23 cellular contexts compared by ENCODE assay signal in genomic region chr15:39669671-39670070, GRCh38.
A peak's percentile ranks its signal among the peaks of the same experiment; 100 is the strongest.
DNase-seq lines count a peak whose midpoint lies in the region; ATAC-seq, FAIRE-seq and TF ChIP-seq lines count a peak whose summit lies in the region.
"Had no signal": no experiment of that assay in that cellular context is flagged by ENCODE, and none has a peak within 500 bp of the region (broad histone marks: within the 10 kb centered on the region; RNA-seq: fewer than 3 reads in every experiment).

No MANE protein-coding gene starts in this region.

- H3K4me1 Mint-ChIP-seq in nephron = peaks cover 42% of the 10 kb centered on the region
- H3K4me1 Mint-ChIP-seq: B cell, IgD-negative memory B cell had no signal

- no peaks in the 10 kb centered on the region for H3K36me3 Mint-ChIP-seq in nephron (ENCODE audit: low read depth)
- H3K36me3 Mint-ChIP-seq: CD8-positive, alpha-beta T cell; IgD-negative memory B cell had no signal

- TF ChIP-seq EP300 in Ishikawa (IDR thresholded peaks at IDR 0.05; ENCODE audit: borderline replicate concordance) = no peak

- H3K27me3 Mint-ChIP-seq in nephron (ENCODE audit: low read depth) = no peaks in the 10 kb centered on the region

- TF ChIP-seq RAD21 in Ishikawa (IDR thresholded peaks at IDR 0.05; ENCODE audit: low read depth) = no peak

- no peak for FAIRE-seq in frontal cortex (lab: Jason Lieb, UNC)
- FAIRE-seq: GM18507, H54 had no signal

- ATAC-seq in HG02970 (IDR thresholded peaks at IDR 0.05; ENCODE audit: low FRiP score, unreplicated experiment) = no peak
- ATAC-seq: CD8-positive, alpha-beta T cell; Panc1 had no signal

- H3K27ac Mint-ChIP-seq in nephron = peak overlapping the region; percentile 7 to 84 (median 11)
- H3K27ac Mint-ChIP-seq: B cell; CD8-positive, alpha-beta T cell; IgD-negative memory B cell; T-helper 1 cell treated with Interleukin-12 subunit alpha and Interleukin-12 subunit beta and Interleukin-4 antibody, amounts not matched to agents 30 μg/mL and 1 μg/mL, for 36 hours had no signal

- H3K9me3 Mint-ChIP-seq in nephron = no peaks in the 10 kb centered on the region
- H3K9me3 Mint-ChIP-seq: CD8-positive, alpha-beta T cell; IgD-negative memory B cell; T-helper 1 cell treated with Interleukin-12 subunit alpha and Interleukin-12 subunit beta and Interleukin-4 antibody, amounts not matched to agents 30 μg/mL and 1 μg/mL, for 36 hours had no signal

- DNase-seq in NCI-H1105 (lab: John Stamatoyannopoulos, UW) = peak; percentile 58
- DNase-seq in NCI-H69 (lab: John Stamatoyannopoulos, UW) = peak; percentile 23
- DNase-seq in frontal cortex (ENCODE audit: low spot score in 2 of 2) = no peak
- DNase-seq in SHP77 (lab: John Stamatoyannopoulos, UW) = no peak
- DNase-seq: Caco-2; CD8-positive, alpha-beta T cell; NCI-H2171 treated with DMSO at 0.1 percent for 48 hours; NCI-H345; NCI-H524 treated with DMSO at 0.1 percent for 48 hours; NCI-H82; SHP77 treated with DMSO at 0.1 percent for 48 hours; SK-N-SH; SW 1271; T1000 had no signal

- TF ChIP-seq CTCF in nephron (IDR thresholded peaks at IDR 0.05; ENCODE audit: unreplicated experiment in 3 of 3) = no peak

- no peak overlapping the region for H3K4me3 Mint-ChIP-seq in nephron
- H3K4me3 Mint-ChIP-seq: B cell; CD8-positive, alpha-beta T cell; IgD-negative memory B cell; T-helper 1 cell treated with Interleukin-12 subunit alpha and Interleukin-12 subunit beta and Interleukin-4 antibody, amounts not matched to agents 30 μg/mL and 1 μg/mL, for 36 hours had no signal

TF ChIP-seq in Ishikawa, 13 proteins besides CTCF, POLR2A, EP300 and RAD21:
- no peak for TF ChIP-seq FOXM1 (IDR thresholded peaks at IDR 0.05; ENCODE audit: borderline replicate concordance, low read depth)
- TF ChIP-seq NFIC (IDR thresholded peaks at IDR 0.05) = peak; percentile 59; the same call in 1 of the 2 replicates
- TF ChIP-seq, protein P1, sequence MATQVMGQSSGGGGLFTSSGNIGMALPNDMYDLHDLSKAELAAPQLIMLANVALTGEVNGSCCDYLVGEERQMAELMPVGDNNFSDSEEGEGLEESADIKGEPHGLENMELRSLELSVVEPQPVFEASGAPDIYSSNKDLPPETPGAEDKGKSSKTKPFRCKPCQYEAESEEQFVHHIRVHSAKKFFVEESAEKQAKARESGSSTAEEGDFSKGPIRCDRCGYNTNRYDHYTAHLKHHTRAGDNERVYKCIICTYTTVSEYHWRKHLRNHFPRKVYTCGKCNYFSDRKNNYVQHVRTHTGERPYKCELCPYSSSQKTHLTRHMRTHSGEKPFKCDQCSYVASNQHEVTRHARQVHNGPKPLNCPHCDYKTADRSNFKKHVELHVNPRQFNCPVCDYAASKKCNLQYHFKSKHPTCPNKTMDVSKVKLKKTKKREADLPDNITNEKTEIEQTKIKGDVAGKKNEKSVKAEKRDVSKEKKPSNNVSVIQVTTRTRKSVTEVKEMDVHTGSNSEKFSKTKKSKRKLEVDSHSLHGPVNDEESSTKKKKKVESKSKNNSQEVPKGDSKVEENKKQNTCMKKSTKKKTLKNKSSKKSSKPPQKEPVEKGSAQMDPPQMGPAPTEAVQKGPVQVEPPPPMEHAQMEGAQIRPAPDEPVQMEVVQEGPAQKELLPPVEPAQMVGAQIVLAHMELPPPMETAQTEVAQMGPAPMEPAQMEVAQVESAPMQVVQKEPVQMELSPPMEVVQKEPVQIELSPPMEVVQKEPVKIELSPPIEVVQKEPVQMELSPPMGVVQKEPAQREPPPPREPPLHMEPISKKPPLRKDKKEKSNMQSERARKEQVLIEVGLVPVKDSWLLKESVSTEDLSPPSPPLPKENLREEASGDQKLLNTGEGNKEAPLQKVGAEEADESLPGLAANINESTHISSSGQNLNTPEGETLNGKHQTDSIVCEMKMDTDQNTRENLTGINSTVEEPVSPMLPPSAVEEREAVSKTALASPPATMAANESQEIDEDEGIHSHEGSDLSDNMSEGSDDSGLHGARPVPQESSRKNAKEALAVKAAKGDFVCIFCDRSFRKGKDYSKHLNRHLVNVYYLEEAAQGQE (IDR thresholded peaks at IDR 0.05; ENCODE audit: low read depth) = no peak
- TF ChIP-seq TAF1 (IDR thresholded peaks at IDR 0.05; ENCODE audit: low read depth) = no peak
- TF ChIP-seq YY1 (IDR thresholded peaks at IDR 0.05; ENCODE audit: low read depth) = no peak

Comparison
In these comparisons a context has a peak if more than half of its experiments do, and no peak if none do; other contexts are left out.
1. DNase-seq: peak in NCI-H1105 (single experiment) and NCI-H69 (single experiment); none in frontal cortex (0 of 2) and SHP77 (0 of 2).